Comparison of ENCODE assay signal across 25 cellular contexts in the genomic region with DNA sequence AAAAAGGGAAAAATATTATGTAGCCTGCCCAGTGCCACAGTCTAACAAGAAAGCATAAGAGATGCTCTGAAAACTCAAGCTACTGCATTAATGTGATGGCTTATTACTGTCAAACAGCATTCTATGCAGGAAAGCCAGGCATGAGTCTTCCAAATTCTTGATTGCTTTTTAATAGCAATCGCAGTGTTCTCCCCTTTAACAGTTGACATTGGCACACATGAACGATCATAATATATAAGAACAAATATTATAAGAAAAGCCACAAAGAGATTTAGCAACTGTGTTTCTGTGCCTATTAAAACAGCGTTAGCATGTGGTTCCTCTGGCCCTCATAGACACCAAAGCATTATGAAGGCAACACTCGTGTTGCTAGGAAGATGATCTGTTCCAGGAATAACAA.
"Had no signal": no experiment of that assay in that cellular context is flagged by ENCODE, and none has a peak within 500 bp of the region (broad histone marks: within the 10 kb centered on the region; RNA-seq: fewer than 3 reads in every experiment).

No MANE protein-coding gene starts in this region.

- DNase-seq: Kasumi-1; MV-4-11; NCI-H1048; NCI-H1105; NCI-H1417; NCI-H1436 treated with DMSO at 0.1 percent for 48 hours; NCI-H1694; NCI-H1930; NCI-H2081; NCI-H2107; NCI-H2227 treated with DMSO at 0.1 percent for 48 hours; NCI-H524; NCI-H526 treated with DMSO at 0.1 percent for 48 hours; NCI-H748 treated with DMSO at 0.1 percent for 48 hours; NK-92 treated with Interleukin-12 subunit alpha and Interleukin-12 subunit beta, amount 100 ng/mL, for 24 hours; PC-9; Peyer's patch; Right ventricle myocardium superior; RPMI8226; SIG-M5 had no signal

- H3K27me3 ChIP-seq: Peyer's patch, SJSA1 had no signal

- H3K4me1 Mint-ChIP-seq: IgD-negative memory B cell had no signal

- FAIRE-seq: K562 had no signal

- H3K9ac ChIP-seq: KMS-11 had no signal

- H3K36me3 ChIP-seq: Peyer's patch, SJSA1 had no signal

- H3K27ac Mint-ChIP-seq: IgD-negative memory B cell had no signal

- H2AFZ ChIP-seq: PC-9 had no signal

- H3K36me3 Mint-ChIP-seq: IgD-negative memory B cell had no signal

- H3K4me3 Mint-ChIP-seq: IgD-negative memory B cell had no signal

- H3K4me3 ChIP-seq: K562, PC-9, Peyer's patch, SJSA1, SK-N-MC had no signal

- H3K4me2 ChIP-seq: KMS-11, PC-9 had no signal

- H3K27ac ChIP-seq: KMS-11, PC-9, Peyer's patch, SJSA1, SK-N-MC had no signal
